ENCODE assay signal across 25 cellular contexts in genomic region chr4:121717680-121718237, GRCh38. TPM values are rescaled to one million over a fixed set of nuclear protein-coding genes. Genes with fewer than 3 reads are reported as not detected.
A peak's percentile ranks its signal among the peaks of the same experiment; 100 is the strongest.
DNase-seq lines count a peak whose midpoint lies in the region; ATAC-seq and TF ChIP-seq lines count a peak whose summit lies in the region.
"Had no signal": no experiment of that assay in that cellular context is flagged by ENCODE, and none has a peak within 500 bp of the region (broad histone marks: within the 10 kb centered on the region; RNA-seq: fewer than 3 reads in every experiment).

No MANE protein-coding gene starts in this region.

- H3K27ac ChIP-seq in psoas muscle: no peak overlapping the region
- H3K27ac ChIP-seq: brain microvascular endothelial cell, epithelial cell of prostate, suprapubic skin had no signal

- no peaks in the 10 kb centered on the region for H3K27me3 ChIP-seq in psoas muscle (ENCODE audit: insufficient read depth in 3 of 3, low read length in 2 of 3)
- H3K27me3 ChIP-seq: brain microvascular endothelial cell, suprapubic skin had no signal

- H3K27ac Mint-ChIP-seq in effector memory CD8-positive, alpha-beta T cell: no peak overlapping the region
- H3K27ac Mint-ChIP-seq in activated T-cell treated with anti-CD3 and anti-CD28 coated beads, Interleukin-2, amount 50 U/mL, for 72 hours: no peak overlapping the region
- H3K27ac Mint-ChIP-seq: activated CD8-positive, alpha-beta T cell treated with anti-CD3 and anti-CD28 coated beads for 36 hours; activated naive CD8-positive, alpha-beta T cell; dendritic cell treated with granulocyte-macrophage colony-stimulating factor and Interleukin-4, amounts not matched to agents 40 ng/mL and 50 ng/mL, for 4 days; natural killer cell had no signal

- H3K4me1 ChIP-seq in psoas muscle: no peaks in the 10 kb centered on the region
- H3K4me1 ChIP-seq: suprapubic skin had no signal

- H3K9me3 Mint-ChIP-seq in effector memory CD8-positive, alpha-beta T cell: no peaks in the 10 kb centered on the region
- H3K9me3 Mint-ChIP-seq in activated T-cell treated with anti-CD3 and anti-CD28 coated beads, Interleukin-2, amount 50 U/mL, for 72 hours: no peaks in the 10 kb centered on the region
- H3K9me3 Mint-ChIP-seq: activated CD8-positive, alpha-beta T cell treated with anti-CD3 and anti-CD28 coated beads for 36 hours; activated T-cell treated with anti-CD3 and anti-CD28 coated beads, Interleukin-2, amount 50 U/mL, for 4 hours; dendritic cell treated with granulocyte-macrophage colony-stimulating factor and Interleukin-4, amounts not matched to agents 40 ng/mL and 50 ng/mL, for 4 days; natural killer cell had no signal

- no peaks in the 10 kb centered on the region for H3K9me3 ChIP-seq in psoas muscle
- H3K9me3 ChIP-seq: suprapubic skin had no signal

- ATAC-seq in left cardiac atrium (peak; percentile 59 to 92), psoas muscle (peak; percentile 3 to 73 (median 62)), HG02981 (IDR thresholded peaks at IDR 0.05; ENCODE audit: unreplicated experiment) (no peak)
- ATAC-seq in effector memory CD8-positive, alpha-beta T cell (replicated peaks): no peak
- ATAC-seq in activated T-cell treated with anti-CD3 and anti-CD28 coated beads, Interleukin-2, amount 50 U/mL, for 72 hours (replicated peaks in 1 of 2): no peak
- ATAC-seq: activated CD8-positive, alpha-beta T cell treated with anti-CD3 and anti-CD28 coated beads for 36 hours; activated T-cell treated with anti-CD3 and anti-CD28 coated beads, Interleukin-2, amount 50 U/mL, for 4 hours; natural killer cell; PC-3 had no signal

- H3K4me1 Mint-ChIP-seq in effector memory CD8-positive, alpha-beta T cell (ENCODE audit: low read depth in 2 of 2): no peaks in the 10 kb centered on the region
- no peaks in the 10 kb centered on the region for H3K4me1 Mint-ChIP-seq in activated T-cell treated with anti-CD3 and anti-CD28 coated beads, Interleukin-2, amount 50 U/mL, for 72 hours (ENCODE audit: low read depth)
- H3K4me1 Mint-ChIP-seq: natural killer cell had no signal

- WGBS in psoas muscle, 3 donors: 48 to 64% (median 54%) methylated on average over 4 of the region's 4 CpGs

- H3K4me3 Mint-ChIP-seq in effector memory CD8-positive, alpha-beta T cell: no peak overlapping the region
- H3K4me3 Mint-ChIP-seq in activated T-cell treated with anti-CD3 and anti-CD28 coated beads, Interleukin-2, amount 50 U/mL, for 72 hours: no peak overlapping the region
- H3K4me3 Mint-ChIP-seq: activated CD8-positive, alpha-beta T cell treated with anti-CD3 and anti-CD28 coated beads for 36 hours; activated naive CD8-positive, alpha-beta T cell; activated T-cell treated with anti-CD3 and anti-CD28 coated beads, Interleukin-2, amount 50 U/mL, for 4 hours; dendritic cell treated with granulocyte-macrophage colony-stimulating factor and Interleukin-4, amounts not matched to agents 40 ng/mL and 50 ng/mL, for 4 days; natural killer cell had no signal

- H3K4me3 ChIP-seq in choroid plexus epithelial cell (ENCODE audit: low read depth, low read length) (no peak overlapping the region), psoas muscle (no peak overlapping the region)
- H3K4me3 ChIP-seq: suprapubic skin had no signal

- intact Hi-C loops in left cardiac atrium (cut with DNase I): no loop called here
- intact Hi-C loops in psoas muscle (cut with DNase I): no loop called here

- TF ChIP-seq CTCF in choroid plexus epithelial cell (conservative IDR thresholded peaks at IDR 0.05; ENCODE audit: low read depth, low read length): no peak
- no peak for TF ChIP-seq CTCF in psoas muscle (IDR thresholded peaks at IDR 0.05)

- peak; percentile 33 for DNase-seq in AG20443 (ENCODE audit: low spot score)
- DNase-seq in choroid plexus epithelial cell (ENCODE audit: low read depth): peak; percentile 65
- DNase-seq in left cardiac atrium: no peak
- DNase-seq in psoas muscle: no peak
- no peak for DNase-seq in HuH-7 (ENCODE audit: low spot score)
- DNase-seq in effector memory CD8-positive, alpha-beta T cell: no peak
- no peak for DNase-seq in activated T-cell treated with anti-CD3 and anti-CD28 coated beads, Interleukin-2, amount 50 U/mL, for 72 hours
- DNase-seq: activated CD4-positive, CD25-positive, alpha-beta regulatory T cell; activated CD8-positive, alpha-beta T cell treated with anti-CD3 and anti-CD28 coated beads for 36 hours; activated T-cell treated with anti-CD3 and anti-CD28 coated beads, Interleukin-2, amount 50 U/mL, for 4 hours; brain microvascular endothelial cell; KBM-7; natural killer cell; NCI-H1694 treated with DMSO at 0.1 percent for 48 hours; NCI-H345; PC-3 had no signal

- H3K36me3 Mint-ChIP-seq in effector memory CD8-positive, alpha-beta T cell (ENCODE audit: insufficient read depth): no peaks in the 10 kb centered on the region
- H3K36me3 Mint-ChIP-seq in activated T-cell treated with anti-CD3 and anti-CD28 coated beads, Interleukin-2, amount 50 U/mL, for 72 hours (ENCODE audit: insufficient read depth in 2 of 2): no peaks in the 10 kb centered on the region
- H3K36me3 Mint-ChIP-seq: activated naive CD8-positive, alpha-beta T cell; natural killer cell had no signal

- no peaks in the 10 kb centered on the region for H3K36me3 ChIP-seq in psoas muscle (ENCODE audit: insufficient read depth in 1 of 2, low read depth in 1 of 2)
- H3K36me3 ChIP-seq: brain microvascular endothelial cell, suprapubic skin had no signal

- H3K27me3 Mint-ChIP-seq in effector memory CD8-positive, alpha-beta T cell: peaks cover 15 to 20% of the 10 kb centered on the region in 2 donors
- peaks cover 39% of the 10 kb centered on the region for H3K27me3 Mint-ChIP-seq in activated T-cell treated with anti-CD3 and anti-CD28 coated beads, Interleukin-2, amount 50 U/mL, for 72 hours (ENCODE audit: low read depth)

RNA-seq across cellular contexts. Expression of gene ANXA5, which starts 21.0 kb away (rescaled TPM):
- total RNA-seq in left cardiac atrium: 100 to 1,000 TPM; 243 to 278 TPM
- 100 to 1,000 TPM in 1 of 4 donors, 10 to 100 TPM in 3; 59.1 to 149 (median 84.5) TPM for total RNA-seq in psoas muscle
- 100 to 1,000 TPM; 116 to 264 (median 194) TPM for polyA plus RNA-seq in psoas muscle
- total RNA-seq in activated T-cell treated with anti-CD3 and anti-CD28 coated beads, Interleukin-2, amount 50 U/mL, for 72 hours: 100 to 1,000 TPM in 1 of 2 donors, 10 to 100 TPM in 1; 64.1 to 110 TPM

RNA-seq across cellular contexts. Expression of gene SMIM43, which starts 47.2 kb away (rescaled TPM):
- not detected for total RNA-seq in left cardiac atrium
- not detected for total RNA-seq in psoas muscle
- polyA plus RNA-seq in psoas muscle: under 1 TPM in 2 of 3 donors, not detected in 1; 0.03 TPM
- total RNA-seq in activated T-cell treated with anti-CD3 and anti-CD28 coated beads, Interleukin-2, amount 50 U/mL, for 72 hours: not detected
- total RNA-seq: activated CD8-positive, alpha-beta T cell treated with anti-CD3 and anti-CD28 coated beads for 36 hours; activated T-cell treated with anti-CD3 and anti-CD28 coated beads, Interleukin-2, amount 50 U/mL, for 4 hours; mesenteric fat pad; natural killer cell; PC-3; posterior vena cava; SK-MEL-5; suprapubic skin; T-helper 2 cell treated with Interferon-gamma antibody and Interleukin-4, amounts not matched to agents 100 ng/mL and 5 ng/mL, for 36 hours had no signal

Comparison
In these comparisons a context has a peak if more than half of its experiments do, and no peak if none do; other contexts are left out.
1. DNase-seq: peak in AG20443 (single experiment) and choroid plexus epithelial cell (single experiment); none in left cardiac atrium (single experiment), psoas muscle (0 of 2), HuH-7 (single experiment), effector memory CD8-positive, alpha-beta T cell (0 of 3) and activated T-cell treated with anti-CD3 and anti-CD28 coated beads, Interleukin-2, amount 50 U/mL, for 72 hours (0 of 2).
2. ATAC-seq: peak in left cardiac atrium (2 of 2) and psoas muscle (4 of 4); none in HG02981 (single experiment), effector memory CD8-positive, alpha-beta T cell (single experiment) and activated T-cell treated with anti-CD3 and anti-CD28 coated beads, Interleukin-2, amount 50 U/mL, for 72 hours (0 of 2).